Comparison of ENCODE assay signal across 16 cellular contexts in the genomic region with DNA sequence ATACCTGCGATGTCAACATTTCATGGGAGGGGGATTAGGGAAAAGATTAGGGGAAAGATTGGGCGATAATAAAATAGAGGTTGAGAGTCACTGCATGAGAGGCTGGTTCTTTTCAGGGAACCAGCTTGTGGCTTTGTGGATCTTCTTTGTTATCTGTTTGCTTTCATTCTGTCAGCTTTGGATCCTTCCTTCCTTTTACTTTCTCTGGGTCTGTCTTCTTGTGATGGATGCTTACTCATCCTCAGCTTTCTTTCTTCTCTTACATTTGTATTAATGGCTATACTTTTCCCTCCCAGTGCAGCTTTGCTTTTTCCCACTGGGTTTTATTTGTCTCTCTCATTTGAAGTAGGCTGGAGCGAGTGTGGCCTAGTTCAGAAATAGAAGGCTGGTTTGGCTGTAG. TPM values are rescaled to one million over a fixed set of nuclear protein-coding genes. Genes with fewer than 3 reads are reported as not detected.
DNase-seq lines count a peak whose midpoint lies in the region; ATAC-seq and TF ChIP-seq lines count a peak whose summit lies in the region.
"Had no signal": no experiment of that assay in that cellular context is flagged by ENCODE, and none has a peak within 500 bp of the region (broad histone marks: within the 10 kb centered on the region; RNA-seq: fewer than 3 reads in every experiment).

No MANE protein-coding gene starts in this region.

- no peak overlapping the region for H3K27ac ChIP-seq in HEK293 (ENCODE audit: extremely low read depth, low read depth, low read length)
- peak overlapping the region; percentile 93 for H3K27ac ChIP-seq in VCaP
- H3K27ac ChIP-seq: prostate gland, testis, uterus had no signal

- no peaks in the 10 kb centered on the region for H3K9me3 ChIP-seq in HEK293 (ENCODE audit: control insufficient read depth, insufficient read depth, low read depth, low read length)
- H3K9me3 ChIP-seq: MG63, prostate gland, testis, uterus had no signal

- DNase-seq in activated T-cell treated with anti-CD3 and anti-CD28 coated beads, Interleukin-2, amount 50 U/mL, for 72 hours: no peak
- DNase-seq in activated T-cell treated with anti-CD3 and anti-CD28 coated beads, Interleukin-2, amount 50 U/mL, for 1 hour: no peak
- no peak for DNase-seq in naive thymus-derived CD8-positive, alpha-beta T cell
- no peak for DNase-seq in stimulated activated CD4-positive, alpha-beta T cell treated with anti-CD3 and anti-CD28 coated beads, Interleukin-12 subunit alpha, Interleukin-12 subunit beta, amount 100 ng/mL, for 4 hours
- DNase-seq: amygdala, GDM1, MG63, NCI-H1436, NCI-H524, testis, uterus had no signal

- H3K36me3 ChIP-seq in HEK293 (ENCODE audit: control insufficient read depth in 2 of 2, insufficient read depth in 1 of 2, low read length in 2 of 2): no peaks in the 10 kb centered on the region
- H3K36me3 ChIP-seq: MG63, prostate gland, uterus had no signal

- H3K4me3 ChIP-seq in HEK293 (ENCODE audit: low read depth, low read length): no peak overlapping the region
- H3K4me3 ChIP-seq: MG63, prostate gland, testis, uterus had no signal

- ATAC-seq in activated T-cell treated with anti-CD3 and anti-CD28 coated beads, Interleukin-2, amount 50 U/mL, for 72 hours (replicated peaks in 1 of 2): no peak
- ATAC-seq in naive thymus-derived CD8-positive, alpha-beta T cell: no peak
- ATAC-seq in GM18520 (IDR thresholded peaks at IDR 0.05; ENCODE audit: unreplicated experiment) (no peak), HG02852 (IDR thresholded peaks at IDR 0.05; ENCODE audit: unreplicated experiment) (no peak)

- peak overlapping the region; percentile 69 to 70 for H3K4me3 Mint-ChIP-seq in activated T-cell treated with anti-CD3 and anti-CD28 coated beads, Interleukin-2, amount 50 U/mL, for 72 hours
- peak overlapping the region in 2 of 10 donors; percentile 16 to 48 for H3K4me3 Mint-ChIP-seq in naive thymus-derived CD8-positive, alpha-beta T cell

- H3K36me3 Mint-ChIP-seq in activated T-cell treated with anti-CD3 and anti-CD28 coated beads, Interleukin-2, amount 50 U/mL, for 72 hours (ENCODE audit: insufficient read depth in 2 of 2): no peaks in the 10 kb centered on the region
- H3K36me3 Mint-ChIP-seq in naive thymus-derived CD8-positive, alpha-beta T cell: no peaks in the 10 kb centered on the region

- peaks cover 70% of the 10 kb centered on the region for H3K4me1 Mint-ChIP-seq in activated T-cell treated with anti-CD3 and anti-CD28 coated beads, Interleukin-2, amount 50 U/mL, for 72 hours (ENCODE audit: low read depth)
- H3K4me1 Mint-ChIP-seq in naive thymus-derived CD8-positive, alpha-beta T cell: peaks cover 29 to 75% (median 66%) of the 10 kb centered on the region in 4 donors

- CTCF ChIA-PET in HEK293 (lab: Yijun Ruan, JAX): interaction anchor here (1.6 kb wide), 2 partner anchors 16 to 59 kb away, joined by 7 to 14 read pairs; no protein-coding TSS in a partner anchor

- H3K27ac Mint-ChIP-seq in activated T-cell treated with anti-CD3 and anti-CD28 coated beads, Interleukin-2, amount 50 U/mL, for 72 hours: peak overlapping the region; percentile 90
- peak overlapping the region in 9 of 10 donors; percentile 57 to 89 (median 75) for H3K27ac Mint-ChIP-seq in naive thymus-derived CD8-positive, alpha-beta T cell

- no peak for TF ChIP-seq CTCF in HEK293 (tag by site-specific recombination; IDR thresholded peaks at IDR 0.05)
- TF ChIP-seq CTCF in VCaP (conservative IDR thresholded peaks at IDR 0.05): no peak

- peaks cover 3% of the 10 kb centered on the region; the same call in 1 of the 2 replicates for H3K4me1 ChIP-seq in HEK293 (ENCODE audit: control insufficient read depth, insufficient read depth, low read length)
- H3K4me1 ChIP-seq: prostate gland, testis, uterus had no signal

- H3K27me3 Mint-ChIP-seq in activated T-cell treated with anti-CD3 and anti-CD28 coated beads, Interleukin-2, amount 50 U/mL, for 72 hours (ENCODE audit: low read depth): no peaks in the 10 kb centered on the region
- H3K27me3 Mint-ChIP-seq in naive thymus-derived CD8-positive, alpha-beta T cell: no peaks in the 10 kb centered on the region

- no peaks in the 10 kb centered on the region for H3K9me3 Mint-ChIP-seq in activated T-cell treated with anti-CD3 and anti-CD28 coated beads, Interleukin-2, amount 50 U/mL, for 72 hours
- no peaks in the 10 kb centered on the region for H3K9me3 Mint-ChIP-seq in naive thymus-derived CD8-positive, alpha-beta T cell

- POLR2A ChIA-PET in HEK293 (lab: Yijun Ruan, JAX): no interaction called here
- POLR2A ChIA-PET in naive thymus-derived CD8-positive, alpha-beta T cell (lab: Charles Lee): no interaction called here

TF ChIP-seq in HEK293, 187 proteins besides CTCF, POLR2A, EP300 and RAD21:
- TF ChIP-seq ZNF341 (tag by site-specific recombination; IDR thresholded peaks at IDR 0.05; ENCODE audit: low read depth) (no peak), PRDM1 (tag by site-specific recombination; IDR thresholded peaks at IDR 0.05) (peak; percentile 62)
TF ChIP-seq in HEK293: peak in this region for 1.

RNA-seq across cellular contexts. Expression of a gene that starts 47.1 kb away (rescaled TPM):
- 10 to 100 TPM; 50.8 to 62.0 TPM for total RNA-seq in activated T-cell treated with anti-CD3 and anti-CD28 coated beads, Interleukin-2, amount 50 U/mL, for 72 hours
- 10 to 100 TPM; 53.5 to 53.9 TPM for total RNA-seq in naive thymus-derived CD8-positive, alpha-beta T cell
- polyA plus RNA-seq in naive thymus-derived CD8-positive, alpha-beta T cell: 10 to 100 TPM in 1 of 3 donors, 1 to 10 TPM in 2; 5.3 to 10.2 (median 5.5) TPM
